8 cellular contexts compared by ENCODE assay signal in genomic region chr4:128782076-128782715, GRCh38. TPM values are rescaled to one million over a fixed set of nuclear protein-coding genes. Genes with fewer than 3 reads are reported as not detected.
DNase-seq lines count a peak whose midpoint lies in the region; ATAC-seq, FAIRE-seq and TF ChIP-seq lines count a peak whose summit lies in the region.

No MANE protein-coding gene starts in this region.

- H3K9me3 Mint-ChIP-seq in natural killer cell, result no peaks in the 10 kb centered on the region

- peak overlapping the region; percentile 2 to 17; a peak in 1 of 6 replicates for H3K27ac ChIP-seq in A549
- no peak overlapping the region for H3K27ac ChIP-seq in RWPE2 (ENCODE audit: poor library complexity, severe bottlenecking)
- no peak overlapping the region for H3K27ac ChIP-seq in caudate nucleus (ENCODE audit: low read depth, low read length)
- H3K27ac ChIP-seq in brain microvascular endothelial cell, result no peak overlapping the region

- in situ Hi-C loops in brain microvascular endothelial cell (cut with HindIII; ENCODE audit: low pct_ligation_motif_present, low sequenced_read_pairs), result no loop called here

- ATAC-seq in A549, result peak in 1 of 2 experiments; percentile 76; a peak in 4 of 6 replicates
- peak; percentile 61 for ATAC-seq in GM18505 (IDR thresholded peaks at IDR 0.05; ENCODE audit: unreplicated experiment)
- peak; percentile 40; the same call in 1 of the 3 replicates for ATAC-seq in RWPE2 (ENCODE audit: low read depth)
- peak; percentile 71 to 89 (median 88) for ATAC-seq in natural killer cell
- ATAC-seq in HG02884 (IDR thresholded peaks at IDR 0.05; ENCODE audit: unreplicated experiment), result no peak

- H3K27ac Mint-ChIP-seq in natural killer cell, result no peak overlapping the region

- no peak overlapping the region for H3K4me3 Mint-ChIP-seq in natural killer cell

- intact Hi-C loops in natural killer cell (cut with micrococcal nuclease), result loop anchor here (1.0 kb wide), 1 partner anchor 81 kb away; no protein-coding TSS in a partner anchor

- FAIRE-seq in A549 (lab: Jason Lieb, UNC), result no peak

- H3K4me1 ChIP-seq in A549 (peaks cover 25% of the 10 kb centered on the region), RWPE2 (ENCODE audit: insufficient read depth, poor library complexity, severe bottlenecking) (no peaks in the 10 kb centered on the region)

- WGBS in A549 (ENCODE audit: missing lambda C conversion rate), result 78% methylated on average over 3 of the region's 3 CpGs

- H3K9me3 ChIP-seq in A549 (no peaks in the 10 kb centered on the region), RWPE2 (ENCODE audit: severe bottlenecking) (no peaks in the 10 kb centered on the region)

- no peaks in the 10 kb centered on the region for H3K36me3 Mint-ChIP-seq in natural killer cell

- POLR2A ChIA-PET in A549 (lab: Yijun Ruan, JAX), result no interaction called here

- TF ChIP-seq EP300 in A549 (IDR thresholded peaks at IDR 0.05), result no peak

- H3K27me3 ChIP-seq in RWPE2 (ENCODE audit: insufficient read depth, poor library complexity, severe bottlenecking), result no peaks in the 10 kb centered on the region
- no peaks in the 10 kb centered on the region for H3K27me3 ChIP-seq in brain microvascular endothelial cell (replicated peaks)

- no peaks in the 10 kb centered on the region for H3K4me1 Mint-ChIP-seq in natural killer cell

- TF ChIP-seq CTCF in A549 (IDR thresholded peaks at IDR 0.05) (0 out of 3 replicates have a peak, but pooled peaks have one; percentile 20), RWPE2 (IDR thresholded peaks at IDR 0.05; ENCODE audit: poor library complexity, severe bottlenecking) (peak; percentile 31), natural killer cell (IDR thresholded peaks at IDR 0.05) (peak; percentile 49), brain microvascular endothelial cell (IDR thresholded peaks at IDR 0.05; ENCODE audit: low read depth, low read length, missing control alignments) (no peak)

- peaks cover 6% of the 10 kb centered on the region in 2 donors for H3K27me3 Mint-ChIP-seq in natural killer cell (ENCODE audit: low read depth in 2 of 2)

- H3K36me3 ChIP-seq in RWPE2 (ENCODE audit: low read depth), result no peaks in the 10 kb centered on the region
- no peaks in the 10 kb centered on the region for H3K36me3 ChIP-seq in brain microvascular endothelial cell (replicated peaks)

- TF ChIP-seq POLR2A in A549 (IDR thresholded peaks at IDR 0.05; ENCODE audit: low read length) (no peak), GM18505 (IDR thresholded peaks at IDR 0.05; ENCODE audit: borderline replicate concordance, extremely low read depth, insufficient read depth, insufficient read length) (no peak)

- no peak overlapping the region for H3K4me3 ChIP-seq in A549
- H3K4me3 ChIP-seq in RWPE2 (ENCODE audit: severe bottlenecking), result no peak overlapping the region
- no peak overlapping the region for H3K4me3 ChIP-seq in brain microvascular endothelial cell (ENCODE audit: low read depth, low read length)

- no peak overlapping the region for H3K4me2 ChIP-seq in A549

- TF ChIP-seq RAD21 in A549 (conservative IDR thresholded peaks at IDR 0.05 in 1 of 2, IDR thresholded peaks at IDR 0.05 in 1 of 2), result peak; percentile 45 to 54; a peak in 4 of 5 replicates

- CTCF ChIA-PET in A549 (lab: Yijun Ruan, JAX), result interaction anchor here (0.6 to 2.4 kb wide), 4 partner anchors 27 to 224 kb away, joined by 3 to 10 read pairs (median 4); partner anchors contain the start of gene JADE1

- DNase-seq in A549 (ENCODE audit: low read depth in 1 of 2, low spot score in 1 of 2), result peak in 1 of 2 experiments; percentile 38
- no peak for DNase-seq in RWPE2 (ENCODE audit: low spot score)
- DNase-seq in caudate nucleus (lab: John Stamatoyannopoulos, UW), result peak in 37 of 61 donors; percentile 1 to 73 (median 14)
- DNase-seq in natural killer cell, result peak; percentile 37
- DNase-seq in NCI-H2196 treated with DMSO at 0.1 percent for 48 hours (lab: John Stamatoyannopoulos, UW; ENCODE audit: unreplicated experiment), result no peak
- no peak for DNase-seq in brain microvascular endothelial cell

TF ChIP-seq in A549, 52 proteins besides CTCF, POLR2A, EP300 and RAD21:
- TF ChIP-seq NPAS2 (CRISPR knock-in tag; IDR thresholded peaks at IDR 0.05; ENCODE audit: borderline replicate concordance) (no peak), BCL3 (IDR thresholded peaks at IDR 0.05) (no peak), CHD2 (IDR thresholded peaks at IDR 0.05; ENCODE audit: low read length, partially characterized antibody) (no peak), SMC3 (IDR thresholded peaks at IDR 0.05) (0 out of 3 replicates have a peak, but pooled peaks have one; percentile 16), KDM5A (IDR thresholded peaks at IDR 0.05) (no peak), PBX3 (IDR thresholded peaks at IDR 0.05) (no peak), BHLHE40 (IDR thresholded peaks at IDR 0.05; ENCODE audit: low read depth, low read length) (no peak)

RNA-seq across cellular contexts. Expression of gene JADE1, which starts 27.3 kb away (rescaled TPM):
- polyA plus RNA-seq in A549 (2011; rRNA removed) (46.7 and 54.6 TPM in 2 replicates), A549 (2017; fragmentation: RNase III; extraction: RNeasy Plus Mini Kit Qiagen cat#74134 plus additional on column Dnase treatment) (21.7 to 25.1 TPM (median 23.7 TPM) in 3 replicates)
- 13.9 and 16.6 TPM in 2 replicates for polyA plus RNA-seq in A549 (2012; cell fraction: cytosol; rRNA removed)
- 22.4 and 32.8 TPM in 2 replicates for polyA plus RNA-seq in A549 (2012; cell fraction: nucleus; rRNA removed)
- 74.8 and 83.3 TPM in 2 replicates for polyA minus RNA-seq in A549 (2011; rRNA and poly(A)+ RNA removed)
- 10 to 100 TPM; 48.9 to 55.8 (median 52.7) TPM for total RNA-seq in natural killer cell

Comparison
In these comparisons a context has a peak if more than half of its experiments do, and no peak if none do; other contexts are left out.
1. DNase-seq: peak in caudate nucleus (37 of 61) and natural killer cell (single experiment); none in RWPE2 (single experiment), NCI-H2196 treated with DMSO at 0.1 percent for 48 hours (single experiment) and brain microvascular endothelial cell (single experiment).
2. H3K27ac ChIP-seq: peak in A549 (2 of 2); none in RWPE2 (single experiment), caudate nucleus (single experiment) and brain microvascular endothelial cell (single experiment).